ENCODE assay signal across 9 cellular contexts in genomic region chr1:111449703-111450017, GRCh38. TPM values are rescaled to one million over a fixed set of nuclear protein-coding genes. Genes with fewer than 3 reads are reported as not detected.
DNase-seq lines count a peak whose midpoint lies in the region; ATAC-seq and TF ChIP-seq lines count a peak whose summit lies in the region.
"Had no signal": no experiment of that assay in that cellular context is flagged by ENCODE, and none has a peak within 500 bp of the region (broad histone marks: within the 10 kb centered on the region; RNA-seq: fewer than 3 reads in every experiment).

No MANE protein-coding gene starts in this region.

- H3K4me1 ChIP-seq in KMS-11 (ENCODE audit: low read depth, poor library complexity, severe bottlenecking) (peaks cover 31% of the 10 kb centered on the region), colonic mucosa (no peaks in the 10 kb centered on the region)
- peaks cover 55 to 60% of the 10 kb centered on the region in 2 donors for H3K4me1 ChIP-seq in naive thymus-derived CD4-positive, alpha-beta T cell (ENCODE audit: control insufficient read depth in 2 of 2, insufficient read depth in 2 of 2, low read length in 2 of 2)

- H3K27ac ChIP-seq in AG04450 (ENCODE audit: low read depth, low read length) (peak overlapping the region; percentile 53), KMS-11 (peak overlapping the region; percentile 48; the same call in 1 of the 2 replicates), colonic mucosa (peak overlapping the region; percentile 64)
- peak overlapping the region; percentile 98 for H3K27ac ChIP-seq in naive thymus-derived CD4-positive, alpha-beta T cell (ENCODE audit: low read depth, low read length)

- H3K4me3 ChIP-seq in AG04450 (ENCODE audit: low read depth, low read length) (peak overlapping the region; percentile 70), KMS-11 (IDR thresholded peaks at IDR 0.05; ENCODE audit: insufficient read depth, low read depth, low read length) (peak overlapping the region; percentile 78), colonic mucosa (peak overlapping the region; percentile 63)
- peak overlapping the region; percentile 89 for H3K4me3 ChIP-seq in naive thymus-derived CD4-positive, alpha-beta T cell (ENCODE audit: low read length)

- peaks cover 16 to 52% (median 24%) of the 10 kb centered on the region in 5 donors for H3K36me3 Mint-ChIP-seq in naive thymus-derived CD4-positive, alpha-beta T cell

- ATAC-seq in naive thymus-derived CD4-positive, alpha-beta T cell = no peak

- H3K4me3 Mint-ChIP-seq in naive thymus-derived CD4-positive, alpha-beta T cell = peak overlapping the region; percentile 97 to 100 (median 100)

- no peaks in the 10 kb centered on the region for H4K20me1 ChIP-seq in KMS-11 (ENCODE audit: insufficient read depth)

- H2AFZ ChIP-seq in KMS-11 (ENCODE audit: low read depth) = peak overlapping the region; percentile 93; the same call in 1 of the 2 replicates

- H3K9me3 ChIP-seq in AG04450 (ENCODE audit: control insufficient read depth, insufficient read depth, low read length) (peaks cover 3% of the 10 kb centered on the region; the same call in 1 of the 2 replicates), colonic mucosa (no peaks in the 10 kb centered on the region)
- H3K9me3 ChIP-seq in naive thymus-derived CD4-positive, alpha-beta T cell (ENCODE audit: control insufficient read depth in 2 of 3, low read length in 3 of 3) = no peaks in the 10 kb centered on the region

- H3K36me3 ChIP-seq in KMS-11 (ENCODE audit: insufficient read depth) (no peaks in the 10 kb centered on the region), colonic mucosa (no peaks in the 10 kb centered on the region)
- H3K36me3 ChIP-seq in naive thymus-derived CD4-positive, alpha-beta T cell (ENCODE audit: control insufficient read depth in 2 of 3, insufficient read depth in 3 of 3, low read length in 3 of 3) = peaks cover 0 to 45% (median 11%) of the 10 kb centered on the region in 3 experiments

- H3K27me3 ChIP-seq in AG04450 (ENCODE audit: control insufficient read depth, insufficient read depth, low read length) (no peaks in the 10 kb centered on the region), KMS-11 (ENCODE audit: insufficient read depth, low read depth) (no peaks in the 10 kb centered on the region), colonic mucosa (no peaks in the 10 kb centered on the region)
- no peaks in the 10 kb centered on the region for H3K27me3 ChIP-seq in naive thymus-derived CD4-positive, alpha-beta T cell (ENCODE audit: control insufficient read depth in 2 of 2, insufficient read depth in 2 of 2, low read length in 2 of 2)

- peaks cover 49% of the 10 kb centered on the region for H3K79me2 ChIP-seq in KMS-11 (ENCODE audit: insufficient read depth, low read depth)

- peaks cover 0 to 6% (median 0%) of the 10 kb centered on the region in 11 donors for H3K9me3 Mint-ChIP-seq in naive thymus-derived CD4-positive, alpha-beta T cell

- intact Hi-C loops in colonic mucosa (cut with DNase I) = no loop called here
- intact Hi-C loops in naive thymus-derived CD4-positive, alpha-beta T cell (cut with micrococcal nuclease) = loop anchor here (1.0 to 10.0 kb wide), 18 partner anchors 8 to 1415 kb away; partner anchors contain the start of genes CEPT1 (in 2 of the 2), DDX20 (in 2 of the 2), DRAM2 (in 2 of the 2) and INKA2 (in 1 of the 2)

- H3K27me3 Mint-ChIP-seq in naive thymus-derived CD4-positive, alpha-beta T cell = no peaks in the 10 kb centered on the region

- TF ChIP-seq CTCF in AG04450 (IDR thresholded peaks at IDR 0.05; ENCODE audit: low read depth, low read length) = no peak
- TF ChIP-seq CTCF in KMS-11 (conservative IDR thresholded peaks at IDR 0.05; ENCODE audit: low read depth, low read length) = no peak
- no peak for TF ChIP-seq CTCF in colonic mucosa (IDR thresholded peaks at IDR 0.05)

- peak overlapping the region; percentile 95 to 100 (median 99) for H3K27ac Mint-ChIP-seq in naive thymus-derived CD4-positive, alpha-beta T cell

- H3K9ac ChIP-seq in KMS-11 (peak overlapping the region; percentile 88), colonic mucosa (ENCODE audit: low read depth in 2 of 2, low read length in 2 of 2) (peak overlapping the region; percentile 97 to 98)

- POLR2A ChIA-PET in AG04450 (lab: Yijun Ruan, JAX) = no interaction called here
- POLR2A ChIA-PET in naive thymus-derived CD4-positive, alpha-beta T cell (lab: Charles Lee) = interaction anchor here (0.5 to 8.9 kb wide), 9 partner anchors 12 to 1111 kb away, joined by 3 to 96 read pairs (median 5); partner anchors contain the start of genes C1orf162 and RBM15

- CTCF ChIA-PET in AG04450 (lab: Charles Lee) = interaction anchor here (1.2 to 1.4 kb wide), 2 partner anchors 32 to 305 kb away, joined by 3 to 4 read pairs; no protein-coding TSS in a partner anchor
- CTCF ChIA-PET in naive thymus-derived CD4-positive, alpha-beta T cell (lab: Charles Lee) = interaction anchor here (0.6 to 1.7 kb wide), 3 partner anchors 8 to 58 kb away, joined by 3 to 6 read pairs (median 3); no protein-coding TSS in a partner anchor

- peak overlapping the region; percentile 81 for H3K4me2 ChIP-seq in KMS-11

- no peak for DNase-seq in AG04450 (ENCODE audit: low read depth, low spot score)
- DNase-seq in colonic mucosa = no peak
- no peak for DNase-seq in naive thymus-derived CD4-positive, alpha-beta T cell
- DNase-seq in NAMALWA (ENCODE audit: low spot score) = no peak
- no peak for DNase-seq in NCI-H524 (lab: John Stamatoyannopoulos, UW)
- DNase-seq in HT-29 (ENCODE audit: low spot score) = no peak
- no peak for DNase-seq in activated CD4-positive, CD25-positive, alpha-beta regulatory T cell (lab: John Stamatoyannopoulos, UW)

- peaks cover 44 to 92% (median 83%) of the 10 kb centered on the region in 7 donors for H3K4me1 Mint-ChIP-seq in naive thymus-derived CD4-positive, alpha-beta T cell

RNA-seq across cellular contexts. Expression of gene ATP5PB, which starts 0.4 kb away (rescaled TPM):
- polyA plus RNA-seq in AG04450 (2011; rRNA removed) = 425 and 519 TPM in 2 replicates
- 162 and 202 TPM in 2 replicates for polyA minus RNA-seq in AG04450 (2011; rRNA and poly(A)+ RNA removed)
- total RNA-seq in colonic mucosa = 100 to 1,000 TPM; 488 to 502 TPM
- 100 to 1,000 TPM in 2 of 5 experiments, 10 to 100 TPM in 3; 64.9 to 298 (median 98.7) TPM for total RNA-seq in naive thymus-derived CD4-positive, alpha-beta T cell
- polyA plus RNA-seq in naive thymus-derived CD4-positive, alpha-beta T cell = 100 to 1,000 TPM; 280 to 437 TPM
- 282 and 311 TPM in 2 replicates for total RNA-seq in HT-29 (2014; rRNA removed; shearing (Covaris generic))

RNA-seq across cellular contexts. Expression of gene WDR77, which starts 0.6 kb away (rescaled TPM):
- polyA plus RNA-seq in AG04450 (2011; rRNA removed) = 80.9 and 86.9 TPM in 2 replicates
- 75.9 and 86.0 TPM in 2 replicates for polyA minus RNA-seq in AG04450 (2011; rRNA and poly(A)+ RNA removed)
- 10 to 100 TPM; 19.9 to 42.0 TPM for total RNA-seq in colonic mucosa
- 10 to 100 TPM; 20.7 to 39.9 (median 29.5) TPM for total RNA-seq in naive thymus-derived CD4-positive, alpha-beta T cell
- polyA plus RNA-seq in naive thymus-derived CD4-positive, alpha-beta T cell = 10 to 100 TPM; 42.4 to 44.7 TPM
- total RNA-seq in HT-29 (2014; rRNA removed; shearing (Covaris generic)) = 63.9 and 70.0 TPM in 2 replicates

RNA-seq across cellular contexts. Expression of gene OVGP1, which starts 22.1 kb away (rescaled TPM):
- 0.94 and 0.99 TPM in 2 replicates for polyA plus RNA-seq in AG04450 (2011; rRNA removed)
- polyA minus RNA-seq in AG04450 (2011; rRNA and poly(A)+ RNA removed) = 0.22 and 0.23 TPM in 2 replicates
- total RNA-seq in colonic mucosa = 1 to 10 TPM; 1.7 to 2.2 TPM
- 10 to 100 TPM in 1 of 5 experiments, 1 to 10 TPM in 3, under 1 TPM in 1; 0.68 to 12.5 (median 8.4) TPM for total RNA-seq in naive thymus-derived CD4-positive, alpha-beta T cell
- polyA plus RNA-seq in naive thymus-derived CD4-positive, alpha-beta T cell = 1 to 10 TPM in 1 of 2 donors, under 1 TPM in 1; 0.38 to 1.6 TPM
- total RNA-seq in HT-29 (2014; rRNA removed; shearing (Covaris generic)) = 0.91 and 1.5 TPM in 2 replicates

RNA-seq across cellular contexts. Expression of gene C1orf162, which starts 24.1 kb away (rescaled TPM):
- polyA plus RNA-seq in AG04450 (2011; rRNA removed) = 0.27 and 0.32 TPM in 2 replicates
- polyA minus RNA-seq in AG04450 (2011; rRNA and poly(A)+ RNA removed) = 0.22 TPM in 1 of 2 replicates, not detected in the other
- total RNA-seq in colonic mucosa = 1 to 10 TPM; 2.8 to 3.3 TPM
- total RNA-seq in naive thymus-derived CD4-positive, alpha-beta T cell = 100 to 1,000 TPM in 2 of 5 experiments, 10 to 100 TPM in 3; 15.3 to 117 (median 95.2) TPM
- 100 to 1,000 TPM; 330 to 407 TPM for polyA plus RNA-seq in naive thymus-derived CD4-positive, alpha-beta T cell
- total RNA-seq in HT-29 (2014; rRNA removed; shearing (Covaris generic)) = not detected in 2 replicates

RNA-seq across cellular contexts. Expression of gene ADORA3, which starts 53.8 kb away (rescaled TPM):
- polyA plus RNA-seq in AG04450 (2011; rRNA removed) = not detected in 2 replicates
- not detected in 2 replicates for polyA minus RNA-seq in AG04450 (2011; rRNA and poly(A)+ RNA removed)
- 1 to 10 TPM; 1.2 to 1.3 TPM for total RNA-seq in colonic mucosa
- total RNA-seq in naive thymus-derived CD4-positive, alpha-beta T cell = 1 to 10 TPM in 2 of 5 experiments, under 1 TPM in 1, not detected in 2; 0.66 to 1.6 (median 1.0) TPM
- not detected for polyA plus RNA-seq in naive thymus-derived CD4-positive, alpha-beta T cell
- not detected in 2 replicates for total RNA-seq in HT-29 (2014; rRNA removed; shearing (Covaris generic))
- total RNA-seq: renal cortical epithelial cell had no signal

Comparison
In these comparisons a context has a peak if more than half of its experiments do, and no peak if none do; other contexts are left out.
1. H3K27ac ChIP-seq: peak in every context shown above with its lines; median percentile 98 in naive thymus-derived CD4-positive, alpha-beta T cell; 64 in colonic mucosa; 53 in AG04450; 48 in KMS-11.